ENCODE assay signal across 27 cellular contexts in the genomic region with DNA sequence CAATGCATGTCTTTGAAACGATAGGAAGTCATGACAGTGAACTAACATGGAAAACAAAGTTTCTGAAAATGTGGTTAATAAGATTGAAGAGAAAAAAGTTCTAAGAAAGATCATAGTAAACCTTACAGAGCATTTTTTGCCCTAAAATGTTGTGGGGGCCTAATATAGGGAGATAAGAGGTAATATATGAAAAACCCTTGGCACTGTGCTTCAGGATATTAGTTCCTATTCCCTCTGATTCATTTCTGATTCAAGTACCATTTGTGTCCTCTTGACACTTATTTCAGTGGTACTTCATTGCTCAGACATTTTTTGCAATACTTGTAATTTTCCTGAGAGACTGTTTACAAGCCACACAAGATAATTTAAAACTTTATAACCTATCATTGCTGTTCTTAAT.
"Had no signal": no experiment of that assay in that cellular context is flagged by ENCODE, and none has a peak within 500 bp of the region (broad histone marks: within the 10 kb centered on the region; RNA-seq: fewer than 3 reads in every experiment).

No MANE protein-coding gene starts in this region.

- H3K9me3 Mint-ChIP-seq: activated CD4-positive, alpha-beta memory T cell treated with anti-CD3 and anti-CD28 coated beads for 36 hours; activated CD4-positive, alpha-beta T cell treated with anti-CD3 and anti-CD28 coated beads, Interleukin-2, amount 10 ng/mL, durations not matched to agents 24 days and 14 days; activated naive CD4-positive, alpha-beta T cell treated with anti-CD3 and anti-CD28 coated beads, Interleukin-2, amount 10 ng/mL, durations not matched to agents 7 days and 5 days; activated naive CD4-positive, alpha-beta T cell treated with anti-CD3 and anti-CD28 coated beads, Interleukin-2, amount 50 U/mL, for 72 hours; activated naive CD8-positive, alpha-beta T cell treated with anti-CD3 and anti-CD28 coated beads, Interleukin-2, amount 10 ng/mL, durations not matched to agents 7 days and 5 days; activated T-cell treated with anti-CD3 and anti-CD28 coated beads, Interleukin-2, amount 50 U/mL, for 24 hours; activated T-cell treated with anti-CD3 and anti-CD28 coated beads, Interleukin-2, amount 50 U/mL, for 72 hours; central memory CD8-positive, alpha-beta T cell; dendritic cell treated with granulocyte-macrophage colony-stimulating factor and Interleukin-4, amounts not matched to agents 40 ng/mL and 50 ng/mL, for 4 days had no signal

- DNase-seq: activated CD4-positive, alpha-beta memory T cell treated with anti-CD3 and anti-CD28 coated beads for 36 hours; activated CD4-positive, alpha-beta T cell treated with anti-CD3 and anti-CD28 coated beads for 36 hours; activated CD4-positive, alpha-beta T cell treated with anti-CD3 and anti-CD28 coated beads, Interleukin-2, amount 10 ng/mL, durations not matched to agents 24 days and 14 days; activated CD4-positive, CD25-positive, alpha-beta regulatory T cell; activated CD4-positive, CD25-positive, alpha-beta regulatory T cell treated with anti-CD3 and anti-CD28 coated beads, Interleukin-2, amount 50 U/mL, for 72 hours; activated CD8-positive, alpha-beta memory T cell treated with anti-CD3 and anti-CD28 coated beads, Interleukin-2, amount 50 U/mL, for 48 hours; activated CD8-positive, alpha-beta T cell treated with anti-CD3 and anti-CD28 coated beads, Interleukin-2, amount 10 ng/mL, durations not matched to agents 7 days and 5 days; activated gamma-delta T cell; activated naive CD4-positive, alpha-beta T cell; activated naive CD4-positive, alpha-beta T cell treated with anti-CD3 and anti-CD28 coated beads, Interleukin-2, amount 10 ng/mL, durations not matched to agents 7 days and 5 days; activated naive CD8-positive, alpha-beta T cell treated with anti-CD3 and anti-CD28 coated beads, Interleukin-2, amount 10 ng/mL, durations not matched to agents 7 days and 5 days; activated T-cell treated with anti-CD3 and anti-CD28 coated beads for 4 hours; activated T-cell treated with anti-CD3 and anti-CD28 coated beads, Interleukin-2, amount 50 U/mL, for 24 hours; activated T-cell treated with anti-CD3 and anti-CD28 coated beads, Interleukin-2, amount 50 U/mL, for 72 hours; anterior cingulate cortex; brain microvascular endothelial cell; dorsolateral prefrontal cortex; effector memory CD4-positive, alpha-beta T cell; erythroblast; foreskin fibroblast; head of caudate nucleus; T-helper 2 cell had no signal

- H3K36me3 ChIP-seq: brain microvascular endothelial cell, esophagus muscularis mucosa had no signal

- H3K27me3 ChIP-seq: brain microvascular endothelial cell, dorsolateral prefrontal cortex, esophagus muscularis mucosa had no signal

- H3K4me1 ChIP-seq: esophagus muscularis mucosa had no signal

- H3K27ac ChIP-seq: brain microvascular endothelial cell, coronary artery, dorsolateral prefrontal cortex, esophagus muscularis mucosa had no signal

- ATAC-seq: activated CD4-positive, alpha-beta T cell treated with anti-CD3 and anti-CD28 coated beads for 36 hours; activated CD8-positive, alpha-beta T cell treated with anti-CD3 and anti-CD28 coated beads, Interleukin-2, amount 10 ng/mL, durations not matched to agents 7 days and 5 days; activated naive CD4-positive, alpha-beta T cell treated with anti-CD3 and anti-CD28 coated beads, Interleukin-2, amount 50 U/mL, for 72 hours; activated T-cell treated with anti-CD3 and anti-CD28 coated beads, Interleukin-2, amount 50 U/mL, for 72 hours had no signal

- H3K4me1 Mint-ChIP-seq: activated CD4-positive, alpha-beta T cell treated with anti-CD3 and anti-CD28 coated beads for 36 hours; activated CD4-positive, alpha-beta T cell treated with anti-CD3 and anti-CD28 coated beads, Interleukin-2, amount 10 ng/mL, durations not matched to agents 24 days and 14 days; activated naive CD4-positive, alpha-beta T cell treated with anti-CD3 and anti-CD28 coated beads, Interleukin-2, amount 10 ng/mL, durations not matched to agents 7 days and 5 days; activated naive CD8-positive, alpha-beta T cell treated with anti-CD3 and anti-CD28 coated beads, Interleukin-2, amount 10 ng/mL, durations not matched to agents 7 days and 5 days; central memory CD8-positive, alpha-beta T cell had no signal

- H3K9me3 ChIP-seq: esophagus muscularis mucosa had no signal

- H3K36me3 Mint-ChIP-seq: activated CD4-positive, alpha-beta memory T cell treated with anti-CD3 and anti-CD28 coated beads for 36 hours; activated naive CD4-positive, alpha-beta T cell treated with anti-CD3 and anti-CD28 coated beads, Interleukin-2, amount 50 U/mL, for 72 hours had no signal

- H3K4me3 ChIP-seq: coronary artery, dorsolateral prefrontal cortex, esophagus muscularis mucosa had no signal

- H3K4me3 Mint-ChIP-seq: activated CD4-positive, alpha-beta memory T cell treated with anti-CD3 and anti-CD28 coated beads for 36 hours; activated CD4-positive, alpha-beta T cell treated with anti-CD3 and anti-CD28 coated beads for 36 hours; activated CD4-positive, alpha-beta T cell treated with anti-CD3 and anti-CD28 coated beads, Interleukin-2, amount 10 ng/mL, durations not matched to agents 24 days and 14 days; activated CD8-positive, alpha-beta T cell treated with anti-CD3 and anti-CD28 coated beads, Interleukin-2, amount 10 ng/mL, durations not matched to agents 7 days and 5 days; activated naive CD4-positive, alpha-beta T cell treated with anti-CD3 and anti-CD28 coated beads, Interleukin-2, amount 10 ng/mL, durations not matched to agents 7 days and 5 days; activated naive CD8-positive, alpha-beta T cell treated with anti-CD3 and anti-CD28 coated beads, Interleukin-2, amount 10 ng/mL, durations not matched to agents 7 days and 5 days; activated T-cell treated with anti-CD3 and anti-CD28 coated beads, Interleukin-2, amount 50 U/mL, for 24 hours; activated T-cell treated with anti-CD3 and anti-CD28 coated beads, Interleukin-2, amount 50 U/mL, for 72 hours; central memory CD8-positive, alpha-beta T cell; dendritic cell treated with granulocyte-macrophage colony-stimulating factor and Interleukin-4, amounts not matched to agents 40 ng/mL and 50 ng/mL, for 4 days had no signal

- H3K27me3 Mint-ChIP-seq: activated CD4-positive, alpha-beta memory T cell treated with anti-CD3 and anti-CD28 coated beads for 36 hours; activated CD4-positive, alpha-beta T cell treated with anti-CD3 and anti-CD28 coated beads for 36 hours; activated CD4-positive, alpha-beta T cell treated with anti-CD3 and anti-CD28 coated beads, Interleukin-2, amount 10 ng/mL, durations not matched to agents 24 days and 14 days; activated naive CD4-positive, alpha-beta T cell treated with anti-CD3 and anti-CD28 coated beads, Interleukin-2, amount 10 ng/mL, durations not matched to agents 7 days and 5 days; activated naive CD8-positive, alpha-beta T cell treated with anti-CD3 and anti-CD28 coated beads, Interleukin-2, amount 10 ng/mL, durations not matched to agents 7 days and 5 days; activated T-cell treated with anti-CD3 and anti-CD28 coated beads, Interleukin-2, amount 50 U/mL, for 24 hours; central memory CD8-positive, alpha-beta T cell; dendritic cell treated with granulocyte-macrophage colony-stimulating factor and Interleukin-4, amounts not matched to agents 40 ng/mL and 50 ng/mL, for 4 days had no signal

- H3K27ac Mint-ChIP-seq: activated CD4-positive, alpha-beta memory T cell treated with anti-CD3 and anti-CD28 coated beads for 36 hours; activated CD4-positive, alpha-beta T cell treated with anti-CD3 and anti-CD28 coated beads for 36 hours; activated CD4-positive, alpha-beta T cell treated with anti-CD3 and anti-CD28 coated beads, Interleukin-2, amount 10 ng/mL, durations not matched to agents 24 days and 14 days; activated CD8-positive, alpha-beta T cell treated with anti-CD3 and anti-CD28 coated beads, Interleukin-2, amount 10 ng/mL, durations not matched to agents 7 days and 5 days; activated naive CD4-positive, alpha-beta T cell treated with anti-CD3 and anti-CD28 coated beads, Interleukin-2, amount 10 ng/mL, durations not matched to agents 7 days and 5 days; activated naive CD4-positive, alpha-beta T cell treated with anti-CD3 and anti-CD28 coated beads, Interleukin-2, amount 50 U/mL, for 72 hours; activated naive CD8-positive, alpha-beta T cell treated with anti-CD3 and anti-CD28 coated beads, Interleukin-2, amount 10 ng/mL, durations not matched to agents 7 days and 5 days; activated T-cell treated with anti-CD3 and anti-CD28 coated beads, Interleukin-2, amount 50 U/mL, for 24 hours; activated T-cell treated with anti-CD3 and anti-CD28 coated beads, Interleukin-2, amount 50 U/mL, for 72 hours; dendritic cell treated with granulocyte-macrophage colony-stimulating factor and Interleukin-4, amounts not matched to agents 40 ng/mL and 50 ng/mL, for 4 days had no signal
